Comparison of ENCODE assay signal across 29 cellular contexts in the genomic region with DNA sequence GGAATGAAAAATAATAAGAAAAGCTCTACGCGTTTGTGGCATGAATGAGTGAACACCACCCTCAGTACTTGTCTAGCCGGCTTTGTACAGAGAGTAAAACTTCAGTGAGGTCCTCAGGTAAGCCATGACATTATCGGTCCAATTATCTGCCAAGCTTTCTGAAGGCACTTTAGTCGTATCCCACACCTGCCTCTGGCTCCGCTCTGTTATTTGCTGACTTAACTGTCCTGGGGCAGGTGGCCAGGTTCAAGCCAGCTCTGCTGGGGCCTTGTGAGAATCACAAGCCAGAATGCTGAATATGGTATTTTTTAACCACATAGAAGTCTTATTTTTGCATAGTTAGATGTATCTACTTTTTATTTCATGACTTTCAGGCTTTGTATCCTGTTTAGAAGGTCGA.
DNase-seq lines count a peak whose midpoint lies in the region; ATAC-seq and TF ChIP-seq lines count a peak whose summit lies in the region.
"Had no signal": no experiment of that assay in that cellular context is flagged by ENCODE, and none has a peak within 500 bp of the region (broad histone marks: within the 10 kb centered on the region; RNA-seq: fewer than 3 reads in every experiment).

No MANE protein-coding gene starts in this region.

- peaks cover 2% of the 10 kb centered on the region for H3K9me3 Mint-ChIP-seq in stimulated activated effector memory CD8-positive, alpha-beta T cell treated with anti-CD3 and anti-CD28 coated beads, Interleukin-12 subunit alpha, Interleukin-12 subunit beta, amount 100 ng/mL, for 72 hours
- H3K9me3 Mint-ChIP-seq: activated T-helper 17 cell treated with anti-CD3 and anti-CD28 coated beads, Interleukin-2, amount 50 U/mL, for 72 hours; CD8-positive, alpha-beta T cell; immature natural killer cell had no signal

- TF ChIP-seq CTCF in heart right ventricle (IDR thresholded peaks at IDR 0.05), result no peak

- H3K27ac Mint-ChIP-seq in stimulated activated effector memory CD8-positive, alpha-beta T cell treated with anti-CD3 and anti-CD28 coated beads, Interleukin-12 subunit alpha, Interleukin-12 subunit beta, amount 100 ng/mL, for 72 hours, result no peak overlapping the region
- H3K27ac Mint-ChIP-seq: activated T-helper 17 cell treated with anti-CD3 and anti-CD28 coated beads, Interleukin-2, amount 50 U/mL, for 72 hours; CD8-positive, alpha-beta T cell; immature natural killer cell had no signal

- peak; percentile 23 for ATAC-seq in Right ventricle myocardium superior (ENCODE audit: poor library complexity)
- ATAC-seq in heart right ventricle, result no peak
- no peak for ATAC-seq in stimulated activated effector memory CD8-positive, alpha-beta T cell treated with anti-CD3 and anti-CD28 coated beads, Interleukin-12 subunit alpha, Interleukin-12 subunit beta, amount 100 ng/mL, for 72 hours
- no peak for ATAC-seq in GM21737 (IDR thresholded peaks at IDR 0.05; ENCODE audit: unreplicated experiment)
- ATAC-seq: activated T-helper 17 cell treated with anti-CD3 and anti-CD28 coated beads, Interleukin-2, amount 50 U/mL, for 72 hours; body of pancreas; CD8-positive, alpha-beta T cell; GM12878; left colon; stimulated activated naive CD8-positive, alpha-beta T cell treated with anti-CD3 and anti-CD28 coated beads, Interleukin-15, Interleukin-2, amounts not matched to agents 100 U/mL and 50 U/mL, for 24 hours had no signal

- H3K4me3 ChIP-seq in heart right ventricle, result no peak overlapping the region
- H3K4me3 ChIP-seq: body of pancreas, GM12878, pancreas, Peyer's patch, SJSA1, testis had no signal

- H3K36me3 ChIP-seq in heart right ventricle, result no peaks in the 10 kb centered on the region
- H3K36me3 ChIP-seq: BE2C, pancreas, Peyer's patch, SJSA1, WERI-Rb-1 had no signal

- H3K36me3 Mint-ChIP-seq in stimulated activated effector memory CD8-positive, alpha-beta T cell treated with anti-CD3 and anti-CD28 coated beads, Interleukin-12 subunit alpha, Interleukin-12 subunit beta, amount 100 ng/mL, for 72 hours, result no peaks in the 10 kb centered on the region
- H3K36me3 Mint-ChIP-seq: CD8-positive, alpha-beta T cell; immature natural killer cell had no signal

- H3K4me3 Mint-ChIP-seq in stimulated activated effector memory CD8-positive, alpha-beta T cell treated with anti-CD3 and anti-CD28 coated beads, Interleukin-12 subunit alpha, Interleukin-12 subunit beta, amount 100 ng/mL, for 72 hours, result no peak overlapping the region
- H3K4me3 Mint-ChIP-seq: activated T-helper 17 cell treated with anti-CD3 and anti-CD28 coated beads, Interleukin-2, amount 50 U/mL, for 72 hours; CD8-positive, alpha-beta T cell; immature natural killer cell; neural crest cell had no signal

- no peaks in the 10 kb centered on the region for H3K4me1 Mint-ChIP-seq in stimulated activated effector memory CD8-positive, alpha-beta T cell treated with anti-CD3 and anti-CD28 coated beads, Interleukin-12 subunit alpha, Interleukin-12 subunit beta, amount 100 ng/mL, for 72 hours
- H3K4me1 Mint-ChIP-seq: activated T-helper 17 cell treated with anti-CD3 and anti-CD28 coated beads, Interleukin-2, amount 50 U/mL, for 72 hours; immature natural killer cell; neural crest cell had no signal

- H3K4me1 ChIP-seq in heart right ventricle, result peaks cover 6 to 88% (median 54%) of the 10 kb centered on the region in 9 donors
- H3K4me1 ChIP-seq: body of pancreas, testis had no signal

- intact Hi-C loops in Right ventricle myocardium superior (cut with DNase I), result no loop called here
- intact Hi-C loops in cardiac septum (cut with DNase I), result loop anchor here (5.0 kb wide), 1 partner anchor 38 kb away; no protein-coding TSS in a partner anchor
- intact Hi-C loops in heart right ventricle (cut with DNase I), result loop anchor here in 2 of 10 donors (5.0 kb wide), 2 partner anchors 33 to 38 kb away; no protein-coding TSS in a partner anchor

- H3K27ac ChIP-seq in heart right ventricle, result peak overlapping the region in 6 of 10 donors; percentile 30 to 82 (median 50)
- H3K27ac ChIP-seq: body of pancreas, pancreas, SJSA1, testis, WERI-Rb-1 had no signal

- no peaks in the 10 kb centered on the region for H3K27me3 ChIP-seq in heart right ventricle
- H3K27me3 ChIP-seq: BE2C, body of pancreas, pancreas, Peyer's patch, SJSA1, testis had no signal

- 74 to 75% methylated on average over 7 of the region's 7 CpGs for WGBS in heart right ventricle, 2 donors

- DNase-seq in Right ventricle myocardium superior, result no peak
- no peak for DNase-seq in cardiac septum (ENCODE audit: low spot score)
- DNase-seq in NCI-H774 (lab: John Stamatoyannopoulos, UW), result peak; percentile 16
- DNase-seq in heart right ventricle, result no peak
- DNase-seq in stimulated activated effector memory CD8-positive, alpha-beta T cell treated with anti-CD3 and anti-CD28 coated beads, Interleukin-12 subunit alpha, Interleukin-12 subunit beta, amount 100 ng/mL, for 72 hours (ENCODE audit: low spot score in 2 of 2), result no peak
- no peak for DNase-seq in AG08396 (ENCODE audit: low spot score)
- DNase-seq: ACHN; activated CD4-positive, alpha-beta T cell treated with anti-CD3 and anti-CD28 coated beads for 48 hours; activated naive CD4-positive, alpha-beta T cell treated with anti-CD3 and anti-CD28 coated beads, Interleukin-2, amount 50 U/mL, for 16 hours; BE2C; CD8-positive, alpha-beta T cell; immature natural killer cell; KBM-7; left colon; mesenchymal stem cell; NCI-H1436 treated with DMSO at 0.1 percent for 48 hours; pancreas; Peyer's patch; small intestine; stimulated activated naive CD8-positive, alpha-beta T cell treated with anti-CD3 and anti-CD28 coated beads, Interleukin-15, Interleukin-2, amounts not matched to agents 100 U/mL and 50 U/mL, for 24 hours; T-helper 9 cell; testis; WERI-Rb-1 had no signal

- no peaks in the 10 kb centered on the region for H3K9me3 ChIP-seq in heart right ventricle
- H3K9me3 ChIP-seq: BE2C, body of pancreas, pancreas, Peyer's patch, SJSA1, testis had no signal
